ENCODE assay signal across 25 cellular contexts in genomic region chr9:104326912-104327311, GRCh38.
A peak's percentile ranks its signal among the peaks of the same experiment; 100 is the strongest.
DNase-seq lines count a peak whose midpoint lies in the region; ATAC-seq, FAIRE-seq and TF ChIP-seq lines count a peak whose summit lies in the region.
"Had no signal": no experiment of that assay in that cellular context is flagged by ENCODE, and none has a peak within 500 bp of the region (broad histone marks: within the 10 kb centered on the region; RNA-seq: fewer than 3 reads in every experiment).

No MANE protein-coding gene starts in this region.

- H3K9me3 ChIP-seq in SK-N-SH (no peaks in the 10 kb centered on the region), K562 (replicated peaks; ENCODE audit: control insufficient read depth, insufficient read depth, low read depth, low read length) (no peaks in the 10 kb centered on the region)
- H3K9me3 ChIP-seq: BE2C, BLaER1 had no signal

- WGBS in SK-N-SH (ENCODE audit: low lambda C conversion rate): 39% methylated on average over 2 of the region's 2 CpGs
- 0% methylated on average over 2 of the region's 2 CpGs for WGBS in K562 (ENCODE audit: insufficient coverage, low coverage, missing lambda C conversion rate)

- H3K4me3 ChIP-seq in SK-N-SH (ENCODE audit: low read depth in 2 of 2, low read length in 1 of 2): no peak overlapping the region
- no peak overlapping the region for H3K4me3 ChIP-seq in K562
- H3K4me3 ChIP-seq: BLaER1, GM12878 had no signal

- in situ Hi-C loops in K562 (cut with MboI): no loop called here

- BruUV-seq in K562 (replicated peaks; lab: Mats Ljungman, UMichigan): no TSS peak

- CTCF ChIA-PET in SK-N-SH (lab: Yijun Ruan, JAX) (no interaction called here), K562 (lab: Yijun Ruan, JAX; ENCODE audit: low intra/inter-chr PET ratio) (interaction anchor here (0.7 kb wide), 1 partner anchor 325 kb away, joined by 3 read pairs; no protein-coding TSS in a partner anchor)

- H2AFZ ChIP-seq in SK-N-SH (ENCODE audit: low read depth): 0 out of 2 replicates have a peak overlapping the region, but pooled peaks have one; percentile 18
- H2AFZ ChIP-seq in K562 (ENCODE audit: low read depth, low read length): no peak overlapping the region

- H3K79me2 ChIP-seq in SK-N-SH (ENCODE audit: insufficient read depth) (no peaks in the 10 kb centered on the region), K562 (ENCODE audit: control insufficient read depth, insufficient read depth, low read length) (no peaks in the 10 kb centered on the region)

- no peaks in the 10 kb centered on the region for H3K9me1 ChIP-seq in K562 (ENCODE audit: control insufficient read depth, insufficient read depth, low read length)

- H3K9me2 ChIP-seq in SK-N-SH: no peaks in the 10 kb centered on the region

- H3K9ac ChIP-seq in SK-N-SH (no peak overlapping the region), K562 (ENCODE audit: insufficient read depth in 1 of 2, low read depth in 2 of 2, low read length in 2 of 2) (no peak overlapping the region)
- H3K9ac ChIP-seq: BLaER1 had no signal

- no peak overlapping the region for H3K4me2 ChIP-seq in SK-N-SH
- H3K4me2 ChIP-seq in K562 (ENCODE audit: insufficient read depth, low read length): no peak overlapping the region
- H3K4me2 ChIP-seq: BLaER1 had no signal

- FAIRE-seq in K562 (lab: Jason Lieb, UNC): no peak
- FAIRE-seq: A204.1, GM12878, GM12892, GM18507 had no signal

- TF ChIP-seq POLR2A in K562 (conservative IDR thresholded peaks at IDR 0.05): no peak

- intact Hi-C loops in K562 (cut with micrococcal nuclease): no loop called here

- TF ChIP-seq RAD21 in SK-N-SH (IDR thresholded peaks at IDR 0.05; ENCODE audit: low read length) (no peak), K562 (CRISPR knock-in tag; conservative IDR thresholded peaks at IDR 0.05 in 1 of 2, IDR thresholded peaks at IDR 0.05 in 1 of 2) (no peak)

- H3K36me3 ChIP-seq in SK-N-SH (replicated peaks in 1 of 2; ENCODE audit: control insufficient read depth in 1 of 2, insufficient read depth in 2 of 2, low read length in 1 of 2) (no peaks in the 10 kb centered on the region), K562 (ENCODE audit: control insufficient read depth, insufficient read depth, low read length) (no peaks in the 10 kb centered on the region)
- H3K36me3 ChIP-seq: BE2C, BLaER1 had no signal

- no peak overlapping the region for H3K27ac ChIP-seq in SK-N-SH (ENCODE audit: low read depth in 2 of 2, low read length in 1 of 2)
- H3K27ac ChIP-seq in K562 (ENCODE audit: extremely low read depth, low read depth, low read length): no peak overlapping the region
- H3K27ac ChIP-seq: BLaER1 had no signal

- POLR2A ChIA-PET in SK-N-SH (lab: Yijun Ruan, JAX): no interaction called here
- POLR2A ChIA-PET in K562 (lab: Yijun Ruan, JAX): no interaction called here

- H4K20me1 ChIP-seq in SK-N-SH (ENCODE audit: insufficient read depth) (no peaks in the 10 kb centered on the region), K562 (replicated peaks; ENCODE audit: control insufficient read depth, insufficient read depth, low read length) (no peaks in the 10 kb centered on the region)
- H4K20me1 ChIP-seq: BLaER1 had no signal

- TF ChIP-seq CTCF in SK-N-SH (IDR thresholded peaks at IDR 0.05): no peak
- TF ChIP-seq CTCF in K562 (IDR thresholded peaks at IDR 0.05 in 2 of 3, conservative IDR thresholded peaks at IDR 0.05 in 1 of 3; ENCODE audit: insufficient read depth in 2 of 3, low read depth in 1 of 3, low read length in 3 of 3): no peak

- H3K4me1 ChIP-seq in SK-N-SH (ENCODE audit: control insufficient read depth in 1 of 2, insufficient read depth in 2 of 2, low read depth in 1 of 2, low read length in 1 of 2) (no peaks in the 10 kb centered on the region), K562 (replicated peaks in 1 of 2; ENCODE audit: control insufficient read depth in 2 of 2, insufficient read depth in 2 of 2, low read length in 2 of 2) (no peaks in the 10 kb centered on the region)
- H3K4me1 ChIP-seq: BE2C had no signal

- DNase-seq in SK-N-SH (no peak), K562 (ENCODE audit: extremely low read depth in 1 of 4, low spot score in 3 of 4) (no peak), cortex of kidney (lab: John Stamatoyannopoulos, UW) (no peak), NCI-H1694 (lab: John Stamatoyannopoulos, UW) (no peak)
- DNase-seq: 8988T; ACHN; BE2C; C1 segment of cervical spinal cord; CD4-positive, alpha-beta memory T cell; CD4-positive, CD25-positive, alpha-beta regulatory T cell; CD8-positive, alpha-beta memory T cell; COR-L47; DMS 273 treated with DMSO at 0.1 percent for 48 hours; DMS153; DMS53; DMS79; DND-41; EL; GDM1 had no signal

- no peaks in the 10 kb centered on the region for H3F3A ChIP-seq in SK-N-SH (replicated peaks; ENCODE audit: insufficient read depth)

- H3K27me3 ChIP-seq in SK-N-SH (ENCODE audit: insufficient read depth) (no peaks in the 10 kb centered on the region), K562 (ENCODE audit: control insufficient read depth in 2 of 2, insufficient read depth in 2 of 2, low read length in 2 of 2) (no peaks in the 10 kb centered on the region)
- H3K27me3 ChIP-seq: BE2C, BLaER1 had no signal

- TF ChIP-seq EP300 in SK-N-SH (IDR thresholded peaks at IDR 0.05; ENCODE audit: borderline replicate concordance in 1 of 2, low read depth in 1 of 2, low read length in 1 of 2) (no peak), K562 (IDR thresholded peaks at IDR 0.05; ENCODE audit: low read length) (no peak)

- ATAC-seq in SK-N-SH treated with all-trans-retinoic acid at 6 μM for 48 hours (no peak), K562 (no peak)
- ATAC-seq: GM12878 had no signal

TF ChIP-seq in SK-N-SH, 30 proteins besides CTCF, POLR2A, EP300 and RAD21 (continues in another document):
- TF ChIP-seq, protein P1, sequence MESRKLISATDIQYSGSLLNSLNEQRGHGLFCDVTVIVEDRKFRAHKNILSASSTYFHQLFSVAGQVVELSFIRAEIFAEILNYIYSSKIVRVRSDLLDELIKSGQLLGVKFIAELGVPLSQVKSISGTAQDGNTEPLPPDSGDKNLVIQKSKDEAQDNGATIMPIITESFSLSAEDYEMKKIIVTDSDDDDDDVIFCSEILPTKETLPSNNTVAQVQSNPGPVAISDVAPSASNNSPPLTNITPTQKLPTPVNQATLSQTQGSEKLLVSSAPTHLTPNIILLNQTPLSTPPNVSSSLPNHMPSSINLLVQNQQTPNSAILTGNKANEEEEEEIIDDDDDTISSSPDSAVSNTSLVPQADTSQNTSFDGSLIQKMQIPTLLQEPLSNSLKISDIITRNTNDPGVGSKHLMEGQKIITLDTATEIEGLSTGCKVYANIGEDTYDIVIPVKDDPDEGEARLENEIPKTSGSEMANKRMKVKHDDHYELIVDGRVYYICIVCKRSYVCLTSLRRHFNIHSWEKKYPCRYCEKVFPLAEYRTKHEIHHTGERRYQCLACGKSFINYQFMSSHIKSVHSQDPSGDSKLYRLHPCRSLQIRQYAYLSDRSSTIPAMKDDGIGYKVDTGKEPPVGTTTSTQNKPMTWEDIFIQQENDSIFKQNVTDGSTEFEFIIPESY (IDR thresholded peaks at IDR 0.05; ENCODE audit: borderline replicate concordance, low read depth): no peak
- no peak for TF ChIP-seq CHD2 (IDR thresholded peaks at IDR 0.05; ENCODE audit: low read length, partially characterized antibody)
- TF ChIP-seq FOXM1 (IDR thresholded peaks at IDR 0.05; ENCODE audit: low read depth): no peak

TF ChIP-seq in SK-N-SH treated with all-trans-retinoic acid at 6 μM for 48 hours, 23 proteins besides CTCF, POLR2A, EP300 and RAD21 (continues in another document):
- TF ChIP-seq ISL1 (CRISPR knock-in tag; IDR thresholded peaks at IDR 0.05) (no peak), ESRRG (CRISPR knock-in tag; IDR thresholded peaks at IDR 0.05) (no peak), BACH2 (CRISPR knock-in tag; IDR thresholded peaks at IDR 0.05; ENCODE audit: borderline replicate concordance) (no peak), ZC3H10 (CRISPR knock-in tag; IDR thresholded peaks at IDR 0.05) (no peak), CSDC2 (CRISPR knock-in tag; IDR thresholded peaks at IDR 0.05) (no peak), ARNTL (CRISPR knock-in tag; IDR thresholded peaks at IDR 0.05; ENCODE audit: borderline replicate concordance, low read depth) (no peak)
- TF ChIP-seq, protein P2, sequence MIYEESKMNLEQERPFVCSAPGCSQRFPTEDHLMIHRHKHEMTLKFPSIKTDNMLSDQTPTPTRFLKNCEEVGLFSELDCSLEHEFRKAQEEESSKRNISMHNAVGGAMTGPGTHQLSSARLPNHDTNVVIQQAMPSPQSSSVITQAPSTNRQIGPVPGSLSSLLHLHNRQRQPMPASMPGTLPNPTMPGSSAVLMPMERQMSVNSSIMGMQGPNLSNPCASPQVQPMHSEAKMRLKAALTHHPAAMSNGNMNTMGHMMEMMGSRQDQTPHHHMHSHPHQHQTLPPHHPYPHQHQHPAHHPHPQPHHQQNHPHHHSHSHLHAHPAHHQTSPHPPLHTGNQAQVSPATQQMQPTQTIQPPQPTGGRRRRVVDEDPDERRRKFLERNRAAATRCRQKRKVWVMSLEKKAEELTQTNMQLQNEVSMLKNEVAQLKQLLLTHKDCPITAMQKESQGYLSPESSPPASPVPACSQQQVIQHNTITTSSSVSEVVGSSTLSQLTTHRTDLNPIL (CRISPR knock-in tag; IDR thresholded peaks at IDR 0.05; ENCODE audit: low read depth): no peak

TF ChIP-seq in K562, 482 proteins besides CTCF, POLR2A, EP300 and RAD21:
- TF ChIP-seq, protein P3, sequence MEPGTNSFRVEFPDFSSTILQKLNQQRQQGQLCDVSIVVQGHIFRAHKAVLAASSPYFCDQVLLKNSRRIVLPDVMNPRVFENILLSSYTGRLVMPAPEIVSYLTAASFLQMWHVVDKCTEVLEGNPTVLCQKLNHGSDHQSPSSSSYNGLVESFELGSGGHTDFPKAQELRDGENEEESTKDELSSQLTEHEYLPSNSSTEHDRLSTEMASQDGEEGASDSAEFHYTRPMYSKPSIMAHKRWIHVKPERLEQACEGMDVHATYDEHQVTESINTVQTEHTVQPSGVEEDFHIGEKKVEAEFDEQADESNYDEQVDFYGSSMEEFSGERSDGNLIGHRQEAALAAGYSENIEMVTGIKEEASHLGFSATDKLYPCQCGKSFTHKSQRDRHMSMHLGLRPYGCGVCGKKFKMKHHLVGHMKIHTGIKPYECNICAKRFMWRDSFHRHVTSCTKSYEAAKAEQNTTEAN (CRISPR knock-in tag; IDR thresholded peaks at IDR 0.05): no peak
- TF ChIP-seq DMBX1 (CRISPR knock-in tag; IDR thresholded peaks at IDR 0.05; ENCODE audit: borderline replicate concordance): peak; percentile 92; the same call in 1 of the 2 replicates
TF ChIP-seq in K562: peak in this region for 1.
